In genomic region chrX:63930140-63930539, GRCh38 we compare ENCODE assay signal across 10 cellular contexts.
DNase-seq lines count a peak whose midpoint lies in the region; TF ChIP-seq lines count a peak whose summit lies in the region.
"Had no signal": no experiment of that assay in that cellular context is flagged by ENCODE, and none has a peak within 500 bp of the region (broad histone marks: within the 10 kb centered on the region; RNA-seq: fewer than 3 reads in every experiment).

No MANE protein-coding gene starts in this region.

- H3K27ac ChIP-seq in WERI-Rb-1 (no peak overlapping the region), vagina (no peak overlapping the region)
- H3K27ac ChIP-seq: gastroesophageal sphincter had no signal

- DNase-seq in DMS114 treated with DMSO at 0.1 percent for 48 hours (lab: John Stamatoyannopoulos, UW; ENCODE audit: unreplicated experiment) (peak; percentile 3), HT1080 (ENCODE audit: low read depth) (peak; percentile 2), WERI-Rb-1 (peak; percentile 27), left kidney (ENCODE audit: low read depth, low spot score) (peak; percentile 4), vagina (ENCODE audit: extremely low spot score in 2 of 2) (no peak), HuH-7.5 (ENCODE audit: low spot score) (no peak), COLO829 (ENCODE audit: low spot score) (no peak)
- DNase-seq in activated CD4-positive, CD25-positive, alpha-beta regulatory T cell treated with anti-CD3 and anti-CD28 coated beads, Interleukin-2, amount 50 U/mL, for 72 hours = no peak
- DNase-seq: activated CD8-positive, alpha-beta T cell treated with anti-CD3 and anti-CD28 coated beads for 36 hours had no signal

- H3K4me1 ChIP-seq in vagina = no peaks in the 10 kb centered on the region
- H3K4me1 ChIP-seq: gastroesophageal sphincter had no signal

- H3K9me3 ChIP-seq in WERI-Rb-1 (ENCODE audit: severe bottlenecking) = no peaks in the 10 kb centered on the region
- no peaks in the 10 kb centered on the region for H3K9me3 ChIP-seq in vagina
- H3K9me3 ChIP-seq: gastroesophageal sphincter had no signal

- TF ChIP-seq CTCF in WERI-Rb-1 (IDR thresholded peaks at IDR 0.05; ENCODE audit: low read depth, low read length) = peak; percentile 74
- TF ChIP-seq CTCF in vagina (IDR thresholded peaks at IDR 0.05) = no peak

- no peak for TF ChIP-seq POLR2A in vagina (IDR thresholded peaks at IDR 0.05)

- intact Hi-C loops in vagina (cut with DNase I) = no loop called here

- H3K27me3 ChIP-seq in WERI-Rb-1 (ENCODE audit: insufficient read depth, low read depth, severe bottlenecking) (peaks cover 10% of the 10 kb centered on the region), vagina (no peaks in the 10 kb centered on the region)
- H3K27me3 ChIP-seq: gastroesophageal sphincter had no signal

- no peak overlapping the region for H3K4me3 ChIP-seq in WERI-Rb-1 (ENCODE audit: low read depth, low read length)
- H3K4me3 ChIP-seq in vagina = no peak overlapping the region
- H3K4me3 ChIP-seq: gastroesophageal sphincter had no signal

- H3K36me3 ChIP-seq in WERI-Rb-1 (no peaks in the 10 kb centered on the region), vagina (no peaks in the 10 kb centered on the region)
- H3K36me3 ChIP-seq: gastroesophageal sphincter had no signal

Comparison
In these comparisons a context has a peak if more than half of its experiments do, and no peak if none do; other contexts are left out.
1. DNase-seq: peak in DMS114 treated with DMSO at 0.1 percent for 48 hours (single experiment), HT1080 (single experiment), WERI-Rb-1 (single experiment) and left kidney (single experiment); none in activated CD4-positive, CD25-positive, alpha-beta regulatory T cell treated with anti-CD3 and anti-CD28 coated beads, Interleukin-2, amount 50 U/mL, for 72 hours (single experiment), vagina (0 of 2), HuH-7.5 (single experiment) and COLO829 (single experiment).